Comparison of ENCODE assay signal across 13 cellular contexts in the genomic region with DNA sequence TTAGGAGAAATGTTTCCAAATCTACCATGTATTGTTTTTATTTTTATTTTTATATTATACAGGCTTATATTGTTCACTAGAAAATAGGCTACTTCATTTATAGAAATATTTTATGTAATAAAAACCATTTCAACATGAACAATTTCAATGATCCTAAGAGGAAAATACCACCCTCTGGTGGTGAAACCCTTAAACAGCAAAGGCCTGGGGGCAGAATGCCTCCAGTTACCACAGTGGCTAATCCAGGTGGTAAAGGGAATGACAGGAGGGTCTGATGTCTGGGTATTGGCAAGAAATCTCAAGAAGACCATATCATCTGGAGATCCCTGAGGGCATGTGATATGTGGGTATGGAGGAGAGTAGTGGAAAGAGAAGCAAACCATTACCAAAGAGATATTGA. TPM values are rescaled to one million over a fixed set of nuclear protein-coding genes. Genes with fewer than 3 reads are reported as not detected.
DNase-seq lines count a peak whose midpoint lies in the region; ATAC-seq and TF ChIP-seq lines count a peak whose summit lies in the region.
"Had no signal": no experiment of that assay in that cellular context is flagged by ENCODE, and none has a peak within 500 bp of the region (broad histone marks: within the 10 kb centered on the region; RNA-seq: fewer than 3 reads in every experiment).

No MANE protein-coding gene starts in this region.

- H3K9me3 Mint-ChIP-seq in endodermal cell, result no peaks in the 10 kb centered on the region

- H4K20me1 ChIP-seq in osteoblast (ENCODE audit: insufficient read depth, low read length), result no peaks in the 10 kb centered on the region

- TF ChIP-seq POLR2A in NB4 (IDR thresholded peaks at IDR 0.05; ENCODE audit: extremely low read depth, insufficient read length), result no peak

- no peaks in the 10 kb centered on the region for H3K36me3 Mint-ChIP-seq in endodermal cell (ENCODE audit: low read depth)

- H3K36me3 ChIP-seq in endodermal cell (ENCODE audit: control insufficient read depth, insufficient read depth, low read length) (no peaks in the 10 kb centered on the region), osteoblast (ENCODE audit: insufficient read depth, low read length) (no peaks in the 10 kb centered on the region)
- H3K36me3 ChIP-seq: suprapubic skin had no signal

- H3K9ac ChIP-seq in endodermal cell (ENCODE audit: extremely low read depth, low read length, poor library complexity, severe bottlenecking), result no peak overlapping the region

- no peaks in the 10 kb centered on the region for H3K27me3 ChIP-seq in endodermal cell (ENCODE audit: control insufficient read depth, insufficient read depth, low read length, poor library complexity, severe bottlenecking)
- H3K27me3 ChIP-seq in osteoblast (ENCODE audit: insufficient read depth, low read length), result no peaks in the 10 kb centered on the region
- H3K27me3 ChIP-seq: suprapubic skin had no signal

- TF ChIP-seq CTCF in GM10266 (IDR thresholded peaks at IDR 0.05; ENCODE audit: control insufficient read depth, insufficient read depth, low read depth, missing control alignments) (peak; percentile 46), NB4 (IDR thresholded peaks at IDR 0.05; ENCODE audit: low read depth, low read length) (peak; percentile 51), endodermal cell (conservative IDR thresholded peaks at IDR 0.05) (peak; percentile 85), osteoblast (IDR thresholded peaks at IDR 0.05; ENCODE audit: extremely low read depth, low read depth, low read length) (peak; percentile 47)

- H3K4me3 Mint-ChIP-seq in endodermal cell, result no peak overlapping the region

- H3K79me2 ChIP-seq in osteoblast (ENCODE audit: insufficient read depth, low read length), result no peaks in the 10 kb centered on the region

- H3K4me1 ChIP-seq in endodermal cell (ENCODE audit: control insufficient read depth, insufficient read depth, low read length) (no peaks in the 10 kb centered on the region), osteoblast (ENCODE audit: insufficient read depth, low read length) (peaks cover 15% of the 10 kb centered on the region)

- no peak overlapping the region for H3K4me3 ChIP-seq in NB4 (ENCODE audit: low read depth, low read length)
- H3K4me3 ChIP-seq in endodermal cell (ENCODE audit: low read length), result no peak overlapping the region
- no peak overlapping the region for H3K4me3 ChIP-seq in osteoblast (ENCODE audit: insufficient read depth, low read length)
- H3K4me3 ChIP-seq: lung, suprapubic skin had no signal

- H3K27ac ChIP-seq in endodermal cell (ENCODE audit: low read depth, low read length) (no peak overlapping the region), osteoblast (ENCODE audit: low read depth, low read length) (no peak overlapping the region)
- H3K27ac ChIP-seq: suprapubic skin had no signal

- H2AFZ ChIP-seq in osteoblast (ENCODE audit: low read length), result peak overlapping the region; percentile 52

- no peak for ATAC-seq in GM21515 (IDR thresholded peaks at IDR 0.05; ENCODE audit: unreplicated experiment)

- H3K27me3 Mint-ChIP-seq in endodermal cell (ENCODE audit: insufficient read depth), result no peaks in the 10 kb centered on the region

- H3K9me3 ChIP-seq in endodermal cell (ENCODE audit: control insufficient read depth, low read length) (no peaks in the 10 kb centered on the region), osteoblast (ENCODE audit: low read depth, low read length) (no peaks in the 10 kb centered on the region)
- H3K9me3 ChIP-seq: suprapubic skin had no signal

- DNase-seq in GM10266 (ENCODE audit: extremely low spot score) (no peak), NB4 (ENCODE audit: low read depth) (peak; percentile 29), endodermal cell (peak; percentile 66), osteoblast (ENCODE audit: insufficient read length, low spot score, missing footprints) (no peak), putamen (ENCODE audit: low spot score) (no peak), NCI-H446 (lab: John Stamatoyannopoulos, UW) (no peak), NCI-H2196 (lab: John Stamatoyannopoulos, UW; ENCODE audit: unreplicated experiment) (no peak)
- DNase-seq: activated naive CD4-positive, alpha-beta T cell treated with Interleukin-2 at 50 U/mL for 16 hours; NCI-H526 treated with DMSO at 0.1 percent for 48 hours had no signal

- H3K27ac Mint-ChIP-seq in endodermal cell, result no peak overlapping the region

- H3K4me1 Mint-ChIP-seq in endodermal cell, result peaks cover 21% of the 10 kb centered on the region

- no peak overlapping the region for H3K4me2 ChIP-seq in osteoblast (ENCODE audit: insufficient read depth, low read length)

RNA-seq across cellular contexts. Expression of gene MACC1, which starts 19.3 kb away (rescaled TPM):
- total RNA-seq in endodermal cell (1 to 10 TPM; 1.4 to 2.0 TPM), osteoblast (0.29 and 0.36 TPM in 2 replicates)
- polyA plus RNA-seq in endodermal cell (2013, experiment 1 of 2), result 0.32 TPM
- polyA plus RNA-seq in endodermal cell (2013, experiment 2 of 2), result 0.17 TPM
- total RNA-seq: HT1080 had no signal

Comparison
In these comparisons a context has a peak if more than half of its experiments do, and no peak if none do; other contexts are left out.
1. DNase-seq: peak in NB4 (single experiment) and endodermal cell (single experiment); none in GM10266 (single experiment), osteoblast (single experiment), putamen (single experiment), NCI-H446 (0 of 2) and NCI-H2196 (single experiment).
2. Peak in every context shown above with its lines, with median percentiles within 50 percentile points of each other: CTCF ChIP-seq.